9 cellular contexts compared by ENCODE assay signal in the genomic region with DNA sequence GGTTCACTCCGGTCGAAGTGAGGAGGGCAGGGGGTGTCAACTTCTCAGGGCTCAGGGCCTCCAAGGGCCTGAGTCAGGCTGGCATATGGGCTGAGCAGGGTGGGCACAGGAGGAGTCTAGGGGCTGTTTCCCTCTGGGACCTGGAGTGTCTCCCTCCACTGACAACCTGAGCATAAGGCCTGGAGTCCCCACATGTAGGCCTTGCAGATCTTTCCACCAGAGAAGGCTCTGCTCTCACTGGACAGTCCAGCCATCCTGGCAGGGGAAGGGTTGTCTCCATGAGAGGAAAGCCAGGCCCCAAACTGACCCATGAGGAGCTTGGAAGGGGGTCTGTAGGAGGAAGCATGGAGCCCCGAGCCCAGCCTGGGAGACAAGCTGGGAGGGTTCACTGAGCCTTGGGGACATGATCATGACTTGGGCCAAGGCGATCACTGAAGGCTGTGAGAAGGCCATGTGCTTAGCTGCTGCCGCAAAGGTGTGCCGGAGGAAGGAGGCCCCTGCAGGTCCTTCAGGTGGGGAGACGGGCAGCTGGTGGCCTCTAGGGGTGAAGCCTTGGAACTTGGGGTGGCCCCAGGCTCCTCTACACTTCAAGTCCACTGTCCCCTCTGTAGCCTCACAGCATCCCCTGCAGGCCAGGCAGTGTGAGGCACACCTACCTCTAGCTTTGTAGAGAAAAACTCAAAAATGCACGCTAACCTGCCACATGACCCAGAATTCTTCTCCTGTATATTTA. TPM values are rescaled to one million over a fixed set of nuclear protein-coding genes. Genes with fewer than 3 reads are reported as not detected.
DNase-seq lines count a peak whose midpoint lies in the region; ATAC-seq and TF ChIP-seq lines count a peak whose summit lies in the region.
"Had no signal": no experiment of that assay in that cellular context is flagged by ENCODE, and none has a peak within 500 bp of the region (broad histone marks: within the 10 kb centered on the region; RNA-seq: fewer than 3 reads in every experiment).

No MANE protein-coding gene starts in this region.

- H3K9me3 Mint-ChIP-seq in activated naive CD8-positive, alpha-beta T cell (ENCODE audit: low read depth) = no peaks in the 10 kb centered on the region

- DNase-seq in GM12864 (ENCODE audit: low read depth) (no peak), SK-MEL-5 (ENCODE audit: low read depth, low spot score) (peak; percentile 58), iPS-NIHi11 (ENCODE audit: low spot score) (peak; percentile 71), superior temporal gyrus (ENCODE audit: extremely low spot score) (no peak)
- peak; percentile 29 to 48 for DNase-seq in stimulated activated CD8-positive, alpha-beta memory T cell treated with anti-CD3 and anti-CD28 coated beads, Interleukin-2, amount 100 ng/mL, for 48 hours (ENCODE audit: low read depth in 2 of 2)

- H3K27ac Mint-ChIP-seq in activated naive CD8-positive, alpha-beta T cell = peak overlapping the region; percentile 34

- peak overlapping the region; percentile 82 for H3K4me3 Mint-ChIP-seq in activated naive CD8-positive, alpha-beta T cell

- peaks cover 28% of the 10 kb centered on the region for H3K4me1 Mint-ChIP-seq in activated naive CD8-positive, alpha-beta T cell (ENCODE audit: low read depth)

- H3K36me3 Mint-ChIP-seq in activated naive CD8-positive, alpha-beta T cell = no peaks in the 10 kb centered on the region

- ATAC-seq in HG02870 (IDR thresholded peaks at IDR 0.05; ENCODE audit: unreplicated experiment) (peak; percentile 82), GM18861 (IDR thresholded peaks at IDR 0.05; ENCODE audit: unreplicated experiment) (no peak)

- TF ChIP-seq CTCF in GM12864 (IDR thresholded peaks at IDR 0.05; ENCODE audit: low read depth, low read length, missing control alignments) = peak; percentile 93

- no peak overlapping the region for H3K4me3 ChIP-seq in GM12864 (ENCODE audit: low read depth, low read length)
- H3K4me3 ChIP-seq: SJSA1 had no signal

- no peaks in the 10 kb centered on the region for H3K27me3 Mint-ChIP-seq in activated naive CD8-positive, alpha-beta T cell

- in situ Hi-C loops in SK-MEL-5 (cut with HindIII; ENCODE audit: low pct_unique_long_range_greater_than_20kb, low sequenced_read_pairs) = no loop called here

RNA-seq across cellular contexts. Expression of a gene that starts 9.9 kb away (rescaled TPM):
- total RNA-seq in SK-MEL-5 (2014; rRNA removed; shearing (Covaris generic)) = not detected in 2 replicates
- 0.66 TPM in 1 of 2 replicates, not detected in the other for polyA plus RNA-seq in SK-MEL-5 (2015; cell fraction: cytosol; rRNA removed)
- polyA plus RNA-seq in SK-MEL-5 (2015; cell fraction: nucleus; rRNA removed) = 0.38 TPM in 1 of 2 replicates, not detected in the other
- total RNA-seq: SJSA1 had no signal

RNA-seq across cellular contexts. Expression of a gene that starts 15.4 kb away (rescaled TPM):
- total RNA-seq in SK-MEL-5 (2014; rRNA removed; shearing (Covaris generic)) = 7.9 and 9.1 TPM in 2 replicates
- polyA plus RNA-seq in SK-MEL-5 (2015; cell fraction: cytosol; rRNA removed) = 36.1 and 47.1 TPM in 2 replicates
- 20.3 and 40.4 TPM in 2 replicates for polyA plus RNA-seq in SK-MEL-5 (2015; cell fraction: nucleus; rRNA removed)

RNA-seq across cellular contexts. Expression of a gene that starts 22.9 kb away (rescaled TPM):
- 0.77 and 1.1 TPM in 2 replicates for total RNA-seq in SK-MEL-5 (2014; rRNA removed; shearing (Covaris generic))
- polyA plus RNA-seq in SK-MEL-5 (2015; cell fraction: cytosol; rRNA removed) = 0.94 and 1.1 TPM in 2 replicates
- 1.4 and 5.2 TPM in 2 replicates for polyA plus RNA-seq in SK-MEL-5 (2015; cell fraction: nucleus; rRNA removed)

RNA-seq across cellular contexts. Expression of a gene that starts 36.8 kb away (rescaled TPM):
- 86.7 and 87.6 TPM in 2 replicates for total RNA-seq in SK-MEL-5 (2014; rRNA removed; shearing (Covaris generic))
- polyA plus RNA-seq in SK-MEL-5 (2015; cell fraction: cytosol; rRNA removed) = 94.2 and 126 TPM in 2 replicates
- 12.3 and 32.0 TPM in 2 replicates for polyA plus RNA-seq in SK-MEL-5 (2015; cell fraction: nucleus; rRNA removed)

RNA-seq across cellular contexts. Expression of a gene that starts 39.2 kb away (rescaled TPM):
- 19.7 and 23.6 TPM in 2 replicates for total RNA-seq in SK-MEL-5 (2014; rRNA removed; shearing (Covaris generic))
- polyA plus RNA-seq in SK-MEL-5 (2015; cell fraction: cytosol; rRNA removed) = 19.3 and 19.4 TPM in 2 replicates
- 43.9 and 50.5 TPM in 2 replicates for polyA plus RNA-seq in SK-MEL-5 (2015; cell fraction: nucleus; rRNA removed)

Comparison
In these comparisons a context has a peak if more than half of its experiments do, and no peak if none do; other contexts are left out.
1. DNase-seq: peak in SK-MEL-5 (single experiment), iPS-NIHi11 (single experiment) and stimulated activated CD8-positive, alpha-beta memory T cell treated with anti-CD3 and anti-CD28 coated beads, Interleukin-2, amount 100 ng/mL, for 48 hours (2 of 2); none in GM12864 (single experiment) and superior temporal gyrus (single experiment).